ENCODE assay signal across 20 cellular contexts in the genomic region with DNA sequence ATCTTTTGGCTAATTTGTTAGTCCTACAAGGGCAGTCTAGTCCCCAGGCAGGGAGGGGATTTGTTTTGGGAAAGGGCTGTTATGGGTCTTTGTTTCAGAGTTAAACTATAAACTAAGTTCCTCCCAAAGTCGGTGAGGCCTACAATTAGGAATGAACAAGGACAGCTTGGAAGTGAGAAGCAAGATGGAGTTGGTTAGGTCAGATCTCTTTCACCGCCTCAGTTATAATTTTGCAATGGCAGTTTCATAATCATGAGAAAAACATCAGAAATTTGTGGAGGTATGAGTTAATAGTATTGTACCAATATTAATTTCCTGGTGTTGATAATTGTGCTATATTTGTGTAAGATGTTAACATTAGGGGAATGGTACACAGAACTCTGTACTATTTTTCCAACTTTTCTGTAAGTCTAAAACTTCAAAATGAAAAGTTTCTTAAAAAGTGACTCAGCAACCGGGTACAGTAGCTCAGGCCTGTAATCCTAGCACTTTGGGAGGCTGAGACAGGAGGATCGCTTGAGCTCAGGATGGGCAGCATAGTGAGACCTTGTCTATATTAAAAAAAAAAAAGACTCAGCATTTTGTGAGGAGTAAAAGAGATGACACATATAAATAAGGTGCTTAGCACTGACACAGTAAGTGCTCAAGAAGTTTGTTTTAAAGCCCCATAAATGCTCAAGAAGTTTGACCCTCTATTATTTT. TPM values are rescaled to one million over a fixed set of nuclear protein-coding genes. Genes with fewer than 3 reads are reported as not detected.
A peak's percentile ranks its signal among the peaks of the same experiment; 100 is the strongest.
DNase-seq lines count a peak whose midpoint lies in the region; ATAC-seq, FAIRE-seq and TF ChIP-seq lines count a peak whose summit lies in the region.
"Had no signal": no experiment of that assay in that cellular context is flagged by ENCODE, and none has a peak within 500 bp of the region (broad histone marks: within the 10 kb centered on the region; RNA-seq: fewer than 3 reads in every experiment).

No MANE protein-coding gene starts in this region.

- H2AFZ ChIP-seq in HCT116 (ENCODE audit: low read depth, low read length, poor library complexity, severe bottlenecking) = no peak overlapping the region
- no peak overlapping the region for H2AFZ ChIP-seq in astrocyte (ENCODE audit: low read depth, low read length)

- FAIRE-seq in astrocyte (lab: Jason Lieb, UNC) = no peak
- FAIRE-seq: D721Med had no signal

- DNase-seq in HCT116 (ENCODE audit: low read depth, low spot score) (no peak), astrocyte (ENCODE audit: low read depth) (no peak), cardiac septum (ENCODE audit: low spot score) (no peak), RKO (ENCODE audit: low spot score) (no peak)
- DNase-seq: BE2C; EL; GF-D8; NCI-H1092 treated with DMSO at 0.1 percent for 48 hours; NCI-H146; NCI-H2029; NCI-H2227 treated with DMSO at 0.1 percent for 48 hours; NCI-H510A treated with DMSO at 0.1 percent for 48 hours; NCI-H774; NK-92 treated with Interleukin-12 subunit alpha and Interleukin-12 subunit beta, amount 100 ng/mL, for 24 hours; SJCRH30 had no signal

- CTCF ChIA-PET in HCT116 (lab: Charles Lee) = interaction anchor here (1.8 kb wide), 1 partner anchor 9 kb away, joined by 4 read pairs; no protein-coding TSS in a partner anchor

- BruUV-seq in HCT116 (replicated peaks; lab: Mats Ljungman, UMichigan) = TSS peak; percentile 59

- TF ChIP-seq POLR2A in HCT116 (IDR thresholded peaks at IDR 0.05; ENCODE audit: borderline replicate concordance, extremely low read depth, insufficient read depth, insufficient read length) = no peak

- H3K4me3 Mint-ChIP-seq in astrocyte (ENCODE audit: unreplicated experiment) = no peak overlapping the region

- H3K9me2 ChIP-seq in HCT116 (ENCODE audit: insufficient read depth) = no peaks in the 10 kb centered on the region

- H4K20me1 ChIP-seq in HCT116 (ENCODE audit: insufficient read depth) (no peaks in the 10 kb centered on the region), astrocyte (ENCODE audit: insufficient read depth, low read length) (no peaks in the 10 kb centered on the region)

- H3K27me3 Mint-ChIP-seq in astrocyte (ENCODE audit: low read depth, unreplicated experiment) = peaks cover 6% of the 10 kb centered on the region

- ATAC-seq in HCT116 (no peak), GM21367 (IDR thresholded peaks at IDR 0.05; ENCODE audit: unreplicated experiment) (no peak)

- H3K36me3 ChIP-seq in HCT116 (ENCODE audit: control insufficient read depth in 1 of 2, insufficient read depth in 2 of 2, low read length in 2 of 2) (no peaks in the 10 kb centered on the region), astrocyte (ENCODE audit: insufficient read depth, low read length) (no peaks in the 10 kb centered on the region), iPS-20b (ENCODE audit: insufficient read depth, low read depth, low read length) (no peaks in the 10 kb centered on the region), stomach smooth muscle (ENCODE audit: control insufficient read depth in 2 of 2, insufficient read depth in 2 of 2, low read length in 2 of 2) (no peaks in the 10 kb centered on the region)
- H3K36me3 ChIP-seq: BE2C, HAP-1, SJCRH30 had no signal

- intact Hi-C loops in HCT116 (cut with micrococcal nuclease) = no loop called here
- intact Hi-C loops in cardiac septum (cut with DNase I) = loop anchor here (5.0 kb wide), 1 partner anchor 42 kb away; a partner anchor contains a TSS

- no peak for TF ChIP-seq RAD21 in HCT116 (IDR thresholded peaks at IDR 0.05; ENCODE audit: low read depth)

- H3K4me1 ChIP-seq in HCT116 (ENCODE audit: control insufficient read depth in 1 of 2, insufficient read depth in 2 of 2, low read length in 2 of 2) (peaks cover 37 to 62% of the 10 kb centered on the region in 2 experiments), astrocyte (ENCODE audit: insufficient read depth, low read length) (no peaks in the 10 kb centered on the region), iPS-20b (ENCODE audit: insufficient read depth, low read length) (peaks cover 40% of the 10 kb centered on the region), stomach smooth muscle (ENCODE audit: control insufficient read depth, insufficient read depth, low read length) (peaks cover 28% of the 10 kb centered on the region)
- H3K4me1 ChIP-seq: BE2C, SJCRH30 had no signal

- RAD21 ChIA-PET in HCT116 (lab: Charles Lee; ENCODE audit: low non-redundant PET in 1 of 2, low total read pairs in 2 of 2, uncharacterized antibody in 2 of 2, unreplicated experiment in 2 of 2) = no interaction called here

- no peaks in the 10 kb centered on the region for H3K9me3 ChIP-seq in HCT116 (ENCODE audit: control insufficient read depth in 1 of 2, insufficient read depth in 1 of 2, low read depth in 1 of 2, low read length in 2 of 2)
- H3K9me3 ChIP-seq in astrocyte (ENCODE audit: insufficient read depth, low read depth, low read length) = no peaks in the 10 kb centered on the region
- no peaks in the 10 kb centered on the region for H3K9me3 ChIP-seq in iPS-20b (ENCODE audit: insufficient read depth, low read depth, low read length)
- H3K9me3 ChIP-seq in stomach smooth muscle (ENCODE audit: control insufficient read depth in 2 of 2, low read length in 2 of 2) = no peaks in the 10 kb centered on the region
- H3K9me3 ChIP-seq: BE2C, SJCRH30 had no signal

- no peaks in the 10 kb centered on the region for H3K36me3 Mint-ChIP-seq in astrocyte (ENCODE audit: low read depth, unreplicated experiment)

- no peaks in the 10 kb centered on the region for H3K9me3 Mint-ChIP-seq in astrocyte (ENCODE audit: unreplicated experiment)

- H3K27me3 ChIP-seq in HCT116 (ENCODE audit: insufficient read depth, low read length) (no peaks in the 10 kb centered on the region), astrocyte (ENCODE audit: insufficient read depth, low read length) (no peaks in the 10 kb centered on the region), iPS-20b (ENCODE audit: insufficient read depth, low read length) (no peaks in the 10 kb centered on the region), stomach smooth muscle (ENCODE audit: control insufficient read depth in 1 of 2, insufficient read depth in 2 of 2, low read length in 2 of 2) (no peaks in the 10 kb centered on the region)
- H3K27me3 ChIP-seq: BE2C, SJCRH30 had no signal

- TF ChIP-seq CTCF in HCT116 (IDR thresholded peaks at IDR 0.05 in 2 of 3, conservative IDR thresholded peaks at IDR 0.05 in 1 of 3; ENCODE audit: borderline replicate concordance in 1 of 3, insufficient read depth in 1 of 3, low read depth in 2 of 3, low read length in 2 of 3) (no peak), astrocyte (IDR thresholded peaks at IDR 0.05; ENCODE audit: insufficient read depth, low read depth, low read length) (no peak)

- peak overlapping the region; percentile 75 for H3K27ac Mint-ChIP-seq in astrocyte (ENCODE audit: unreplicated experiment)

- POLR2A ChIA-PET in HCT116 (lab: Charles Lee) = interaction anchor here (4.0 kb wide), 1 partner anchor 113 kb away, joined by 14 read pairs; no protein-coding TSS in a partner anchor

- no peaks in the 10 kb centered on the region for H3K79me2 ChIP-seq in HCT116 (ENCODE audit: insufficient read depth, low read length)
- H3K79me2 ChIP-seq in astrocyte (ENCODE audit: insufficient read depth, low read length) = no peaks in the 10 kb centered on the region

- H3K4me2 ChIP-seq in HCT116 (ENCODE audit: low read length) (0 out of 2 replicates have a peak overlapping the region, but pooled peaks have one; percentile 29), astrocyte (ENCODE audit: low read length) (no peak overlapping the region)

- peak overlapping the region; percentile 74 for H3K27ac ChIP-seq in HCT116 (ENCODE audit: low read depth, low read length)
- H3K27ac ChIP-seq in astrocyte (ENCODE audit: low read depth, low read length) = no peak overlapping the region
- H3K27ac ChIP-seq in iPS-20b (ENCODE audit: low read length) = peak overlapping the region; percentile 72
- peak overlapping the region; percentile 53 for H3K27ac ChIP-seq in stomach smooth muscle (ENCODE audit: low read length)
- H3K27ac ChIP-seq: SJCRH30 had no signal

- H3K9ac ChIP-seq in HCT116 (ENCODE audit: low read length) (no peak overlapping the region), astrocyte (ENCODE audit: low read length) (no peak overlapping the region), iPS-20b (ENCODE audit: low read depth, low read length) (peak overlapping the region; percentile 49; the same call in 1 of the 2 replicates), stomach smooth muscle (ENCODE audit: low read length in 2 of 2) (no peak overlapping the region)

- peaks cover 7% of the 10 kb centered on the region for H3K4me1 Mint-ChIP-seq in astrocyte (ENCODE audit: low read depth, unreplicated experiment)

- H3K4me3 ChIP-seq in HCT116 (replicated peaks in 1 of 2; ENCODE audit: low read depth in 1 of 2, low read length in 2 of 2) = no peak overlapping the region
- no peak overlapping the region for H3K4me3 ChIP-seq in astrocyte (ENCODE audit: insufficient read depth, low read depth, low read length)
- H3K4me3 ChIP-seq in iPS-20b (ENCODE audit: low read length) = 0 out of 2 replicates have a peak overlapping the region, but pooled peaks have one; percentile 12
- no peak overlapping the region for H3K4me3 ChIP-seq in stomach smooth muscle (ENCODE audit: low read length in 2 of 2)
- H3K4me3 ChIP-seq: HAP-1, SJCRH30 had no signal

TF ChIP-seq in HCT116, 20 proteins besides CTCF, POLR2A, EP300 and RAD21 (continues in another document):
- no peak for TF ChIP-seq CEBPB (IDR thresholded peaks at IDR 0.05; ENCODE audit: low read depth)
- no peak for TF ChIP-seq ZNF274 (IDR thresholded peaks at IDR 0.05; ENCODE audit: low read depth, low read length)
- no peak for TF ChIP-seq JUND (IDR thresholded peaks at IDR 0.05)
- no peak for TF ChIP-seq YY1 (IDR thresholded peaks at IDR 0.05; ENCODE audit: extremely low read depth, insufficient replicate concordance, low read depth, low read length)
- TF ChIP-seq SRF (IDR thresholded peaks at IDR 0.05; ENCODE audit: low read depth) = no peak
- TF ChIP-seq, protein P1, sequence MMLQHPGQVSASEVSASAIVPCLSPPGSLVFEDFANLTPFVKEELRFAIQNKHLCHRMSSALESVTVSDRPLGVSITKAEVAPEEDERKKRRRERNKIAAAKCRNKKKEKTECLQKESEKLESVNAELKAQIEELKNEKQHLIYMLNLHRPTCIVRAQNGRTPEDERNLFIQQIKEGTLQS (IDR thresholded peaks at IDR 0.05) = no peak
- TF ChIP-seq SIN3A (IDR thresholded peaks at IDR 0.05; ENCODE audit: low read depth) = no peak
- TF ChIP-seq EGR1 (IDR thresholded peaks at IDR 0.05; ENCODE audit: low read depth) = no peak
- no peak for TF ChIP-seq EZH2phosphoT487 (IDR thresholded peaks at IDR 0.05; ENCODE audit: borderline replicate concordance)
- TF ChIP-seq ELF1 (IDR thresholded peaks at IDR 0.05; ENCODE audit: borderline replicate concordance, low read depth) = no peak
- no peak for TF ChIP-seq TCF7L2 (IDR thresholded peaks at IDR 0.05; ENCODE audit: borderline replicate concordance, extremely low read depth, insufficient read depth, insufficient read length)
- TF ChIP-seq CBX3 (IDR thresholded peaks at IDR 0.05; ENCODE audit: low read depth) = no peak

RNA-seq across cellular contexts. Expression of a gene that starts 40.8 kb away (rescaled TPM):
- total RNA-seq in HCT116 (2021; ENCODE audit: unreplicated experiment) = 3.2 TPM
- 1.2 and 2.0 TPM in 2 replicates for polyA plus RNA-seq in HCT116 (2012)
- total RNA-seq in astrocyte = 2.7 and 4.0 TPM in 2 replicates
- 1.4 TPM for total RNA-seq in cardiac septum
